26 cellular contexts compared by ENCODE assay signal in the genomic region with DNA sequence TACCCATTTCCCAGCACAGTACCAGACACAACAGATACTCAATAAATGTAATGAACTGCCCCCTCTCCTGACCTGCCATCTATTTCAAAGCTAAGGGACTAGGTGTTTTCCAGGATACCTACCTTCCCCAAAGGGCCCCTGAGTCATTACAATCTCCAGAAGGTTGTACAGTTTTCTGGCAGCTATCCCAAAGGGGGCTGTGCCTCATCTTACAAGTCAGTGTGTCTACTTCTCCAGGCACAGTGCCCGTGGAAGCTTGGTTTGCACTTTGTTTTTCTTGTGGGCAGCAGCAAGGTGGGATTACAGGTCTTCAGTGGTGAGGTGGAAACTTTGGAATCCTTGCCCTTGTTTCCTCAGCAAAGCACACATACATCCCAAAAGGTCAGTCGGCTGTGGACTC.
DNase-seq lines count a peak whose midpoint lies in the region; ATAC-seq and TF ChIP-seq lines count a peak whose summit lies in the region.
"Had no signal": no experiment of that assay in that cellular context is flagged by ENCODE, and none has a peak within 500 bp of the region (broad histone marks: within the 10 kb centered on the region; RNA-seq: fewer than 3 reads in every experiment).

No MANE protein-coding gene starts in this region.

- in situ Hi-C loops in transverse colon (cut with MboI; ENCODE audit: low pct_ligation_motif_present in 1 of 4, low pct_unique_long_range_greater_than_20kb in 1 of 4, low sequenced_read_pairs in 3 of 4), result no loop called here

- no peaks in the 10 kb centered on the region for H3K36me3 ChIP-seq in transverse colon
- H3K36me3 ChIP-seq in heart right ventricle, result no peaks in the 10 kb centered on the region
- H3K36me3 ChIP-seq: esophagus muscularis mucosa, heart left ventricle, lower lobe of right lung, tibial nerve had no signal

- H3K27me3 ChIP-seq in foreskin keratinocyte, result no peaks in the 10 kb centered on the region
- no peaks in the 10 kb centered on the region for H3K27me3 ChIP-seq in transverse colon
- no peaks in the 10 kb centered on the region for H3K27me3 ChIP-seq in heart right ventricle
- H3K27me3 ChIP-seq: esophagus muscularis mucosa, heart left ventricle, tibial nerve had no signal

- 43 to 67% methylated on average over 1 to 2 of the region's 2 CpGs for WGBS in transverse colon (ENCODE audit: low coverage in 1 of 2), 2 donors
- 72 to 77% methylated on average over 2 of the region's 2 CpGs for WGBS in heart right ventricle, 2 donors

- CTCF ChIA-PET in RWPE1 (lab: Yijun Ruan, JAX), result interaction anchor here (0.6 kb wide), 1 partner anchor 10 kb away, joined by 3 read pairs; no protein-coding TSS in a partner anchor

- POLR2A ChIA-PET in RWPE1 (lab: Yijun Ruan, JAX; ENCODE audit: low non-redundant PET), result no interaction called here

- H3K4me3 ChIP-seq in transverse colon (no peak overlapping the region), heart right ventricle (no peak overlapping the region)
- H3K4me3 ChIP-seq: esophagus muscularis mucosa, GM23248, heart left ventricle, lower lobe of right lung, tibial nerve had no signal

- H3K9me3 ChIP-seq in transverse colon (no peaks in the 10 kb centered on the region), heart right ventricle (no peaks in the 10 kb centered on the region)
- H3K9me3 ChIP-seq: esophagus muscularis mucosa, heart left ventricle, lower lobe of right lung, tibial nerve had no signal

- H3K4me1 ChIP-seq in foreskin keratinocyte, result no peaks in the 10 kb centered on the region
- peaks cover 0 to 34% (median 12%) of the 10 kb centered on the region in 4 donors for H3K4me1 ChIP-seq in transverse colon
- peaks cover under 1 to 13% (median 8%) of the 10 kb centered on the region in 9 donors for H3K4me1 ChIP-seq in heart right ventricle

- DNase-seq in HK-2 (ENCODE audit: unreplicated experiment) (peak; percentile 22), RWPE1 (ENCODE audit: low spot score) (peak; percentile 2), foreskin keratinocyte (peak in 1 of 2 donors; percentile 69), transverse colon (peak; percentile 9), DMS79 treated with DMSO at 0.1 percent for 48 hours (lab: John Stamatoyannopoulos, UW) (no peak), heart right ventricle (no peak), erythroblast (lab: John Stamatoyannopoulos, UW) (no peak)
- DNase-seq: activated CD8-positive, alpha-beta T cell treated with anti-CD3 and anti-CD28 coated beads, Interleukin-2, amount 10 ng/mL, durations not matched to agents 7 days and 5 days; aorta; C1 segment of cervical spinal cord; central memory CD4-positive, alpha-beta T cell; foreskin fibroblast; GM23248; heart left ventricle; KBM-7; kidney; lower lobe of right lung; MM.1S; NCI-H1105 treated with DMSO at 0.1 percent for 48 hours; NCI-H2029; NCI-H526 treated with DMSO at 0.1 percent for 48 hours; stimulated activated CD4-positive, alpha-beta T cell treated with anti-CD3 and anti-CD28 coated beads, Interleukin-4, amount 100 ng/mL, for 4 hours; SW 1271 had no signal

- no peak for TF ChIP-seq POLR2A in transverse colon (IDR thresholded peaks at IDR 0.05)
- TF ChIP-seq POLR2A in erythroblast (IDR thresholded peaks at IDR 0.05; ENCODE audit: low read length), result no peak

- TF ChIP-seq CTCF in RWPE1 (conservative IDR thresholded peaks at IDR 0.05; ENCODE audit: low read depth) (no peak), foreskin keratinocyte (conservative IDR thresholded peaks at IDR 0.05) (no peak), transverse colon (IDR thresholded peaks at IDR 0.05) (no peak), heart right ventricle (IDR thresholded peaks at IDR 0.05) (no peak)

- H3K27ac ChIP-seq in RWPE1, result no peak overlapping the region
- H3K27ac ChIP-seq in foreskin keratinocyte, result no peak overlapping the region
- H3K27ac ChIP-seq in transverse colon, result peak overlapping the region; percentile 16 to 75 (median 49)
- H3K27ac ChIP-seq in heart right ventricle, result no peak overlapping the region
- H3K27ac ChIP-seq: esophagus muscularis mucosa, GM23248, heart left ventricle, lower lobe of right lung, tibial nerve had no signal

- no peak for TF ChIP-seq EP300 in transverse colon (IDR thresholded peaks at IDR 0.05; ENCODE audit: low read depth)

- intact Hi-C loops in transverse colon (cut with DNase I; ENCODE audit: low total_unique reads) (no loop called here), heart right ventricle (cut with DNase I) (no loop called here)

- ATAC-seq in foreskin keratinocyte (peak; percentile 63), heart right ventricle (no peak)
- ATAC-seq: activated CD8-positive, alpha-beta T cell treated with anti-CD3 and anti-CD28 coated beads, Interleukin-2, amount 10 ng/mL, durations not matched to agents 7 days and 5 days; heart left ventricle; lower lobe of right lung; Panc1 had no signal

Comparison
In these comparisons a context has a peak if more than half of its experiments do, and no peak if none do; other contexts are left out.
1. DNase-seq: peak in HK-2 (single experiment), RWPE1 (single experiment) and transverse colon (single experiment); none in DMS79 treated with DMSO at 0.1 percent for 48 hours (single experiment), heart right ventricle (0 of 2) and erythroblast (0 of 2).
2. H3K27ac ChIP-seq: peak in transverse colon (4 of 4); none in RWPE1 (single experiment), foreskin keratinocyte (single experiment) and heart right ventricle (0 of 10).